Comparison of ENCODE assay signal across 17 cellular contexts in the genomic region with DNA sequence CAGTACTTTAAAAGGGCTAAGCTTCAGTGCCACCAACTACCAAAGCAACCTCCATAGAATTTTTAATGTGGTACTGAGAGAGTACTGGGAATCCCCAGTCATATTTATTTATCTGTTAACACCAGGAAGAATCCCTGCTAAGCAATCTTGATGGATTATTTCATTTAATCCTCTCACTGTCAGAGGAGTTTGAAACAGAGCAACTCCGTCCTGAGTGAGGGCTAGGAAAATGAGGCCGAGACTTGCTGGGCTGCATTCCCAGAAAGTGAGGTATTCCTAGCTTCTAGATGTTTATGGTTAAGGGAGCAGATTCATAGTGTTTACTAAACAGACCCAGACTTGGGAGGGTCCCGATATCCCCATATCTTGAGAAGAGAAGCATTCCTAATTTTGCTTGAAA. TPM values are rescaled to one million over a fixed set of nuclear protein-coding genes. Genes with fewer than 3 reads are reported as not detected.
DNase-seq lines count a peak whose midpoint lies in the region; ATAC-seq, FAIRE-seq and TF ChIP-seq lines count a peak whose summit lies in the region.
"Had no signal": no experiment of that assay in that cellular context is flagged by ENCODE, and none has a peak within 500 bp of the region (broad histone marks: within the 10 kb centered on the region; RNA-seq: fewer than 3 reads in every experiment).

No MANE protein-coding gene starts in this region.

- H3K4me3 ChIP-seq in GM23338 = no peak overlapping the region
- H3K4me3 ChIP-seq in adipocyte (ENCODE audit: low read length) = peak overlapping the region; percentile 55
- H3K4me3 ChIP-seq in gastroesophageal sphincter = no peak overlapping the region
- H3K4me3 ChIP-seq in rectal smooth muscle tissue (ENCODE audit: low read length) = no peak overlapping the region
- H3K4me3 ChIP-seq in small intestine (ENCODE audit: low read depth in 1 of 2, low read length in 2 of 2) = no peak overlapping the region
- no peak overlapping the region for H3K4me3 ChIP-seq in foreskin fibroblast (ENCODE audit: low read depth in 1 of 2, low read length in 2 of 2)

- H3K36me3 Mint-ChIP-seq in GM23338 (ENCODE audit: low read depth) = peaks cover 71% of the 10 kb centered on the region

- 17 to 19% methylated on average over 2 to 3 of the region's 3 CpGs for WGBS in gastroesophageal sphincter (ENCODE audit: low coverage in 1 of 2), 2 donors
- 29 to 36% (median 32%) methylated on average over 3 of the region's 3 CpGs for WGBS in small intestine, 3 donors

- H3K27ac ChIP-seq in GM23338 (ENCODE audit: low read depth) = peak overlapping the region; percentile 39; the same call in 1 of the 2 replicates
- H3K27ac ChIP-seq in gastroesophageal sphincter = peak overlapping the region; percentile 66 to 76 (median 70)
- peak overlapping the region; percentile 64 for H3K27ac ChIP-seq in rectal smooth muscle tissue (ENCODE audit: low read depth, low read length)
- H3K27ac ChIP-seq in small intestine (ENCODE audit: low read depth in 1 of 2, low read length in 1 of 2) = peak overlapping the region in 1 of 2 donors; percentile 85

- peaks cover 5% of the 10 kb centered on the region for H3K27me3 Mint-ChIP-seq in GM23338 (ENCODE audit: insufficient read depth, low read depth, poor library complexity)

- no peak overlapping the region for H2AFZ ChIP-seq in GM23338

- H3F3A ChIP-seq in GM23338 (replicated peaks; ENCODE audit: low read depth) = no peaks in the 10 kb centered on the region

- no peak for TF ChIP-seq CTCF in GM23338 (conservative IDR thresholded peaks at IDR 0.05; ENCODE audit: low read depth in 2 of 2)
- TF ChIP-seq CTCF in gastroesophageal sphincter (IDR thresholded peaks at IDR 0.05) = no peak
- TF ChIP-seq CTCF in foreskin fibroblast (IDR thresholded peaks at IDR 0.05; ENCODE audit: low read depth, low read length) = no peak

- peaks cover 30% of the 10 kb centered on the region for H3K4me1 Mint-ChIP-seq in GM23338

- H3K9me3 ChIP-seq in adipocyte (ENCODE audit: control insufficient read depth, low read length) = peaks cover 10% of the 10 kb centered on the region
- H3K9me3 ChIP-seq in gastroesophageal sphincter = peaks cover 0 to 11% (median 0%) of the 10 kb centered on the region in 3 donors
- no peaks in the 10 kb centered on the region for H3K9me3 ChIP-seq in small intestine (ENCODE audit: control insufficient read depth, low read depth)

- H3K36me3 ChIP-seq in GM23338 (ENCODE audit: insufficient read depth) (no peaks in the 10 kb centered on the region; the same call in 1 of the 2 replicates), adipocyte (ENCODE audit: control insufficient read depth, insufficient read depth, low read length, severe bottlenecking) (no peaks in the 10 kb centered on the region), gastroesophageal sphincter (no peaks in the 10 kb centered on the region), rectal smooth muscle tissue (ENCODE audit: control insufficient read depth, insufficient read depth, low read length) (no peaks in the 10 kb centered on the region), small intestine (ENCODE audit: control insufficient read depth in 2 of 2, insufficient read depth in 2 of 2, low read length in 2 of 2) (no peaks in the 10 kb centered on the region)

- TF ChIP-seq EP300 in gastroesophageal sphincter (IDR thresholded peaks at IDR 0.05) = no peak

- peak; percentile 22 for DNase-seq in GM23338 (ENCODE audit: low spot score)
- DNase-seq in adipocyte (ENCODE audit: low read depth) = no peak
- DNase-seq in NCI-H1436 (lab: John Stamatoyannopoulos, UW) = no peak
- DNase-seq in small intestine = no peak
- no peak for DNase-seq in foreskin fibroblast
- DNase-seq: activated T-cell treated with anti-CD3 and anti-CD28 coated beads, Interleukin-2, amount 50 U/mL, for 48 hours; effector memory CD8-positive, alpha-beta T cell; EL; NCI-H1092 treated with DMSO at 0.1 percent for 48 hours; NCI-H2227 treated with DMSO at 0.1 percent for 48 hours; stimulated activated CD4-positive, alpha-beta T cell treated with anti-CD3 and anti-CD28 coated beads, Interleukin-1b, Interleukin-23, amount 100 ng/mL, for 48 hours had no signal

- no peaks in the 10 kb centered on the region for H3K27me3 ChIP-seq in GM23338 (ENCODE audit: insufficient read depth)
- no peaks in the 10 kb centered on the region for H3K27me3 ChIP-seq in adipocyte (replicated peaks; ENCODE audit: control insufficient read depth, insufficient read depth, low read length)
- no peaks in the 10 kb centered on the region for H3K27me3 ChIP-seq in gastroesophageal sphincter
- no peaks in the 10 kb centered on the region for H3K27me3 ChIP-seq in rectal smooth muscle tissue (ENCODE audit: control insufficient read depth, insufficient read depth, low read length)
- no peaks in the 10 kb centered on the region for H3K27me3 ChIP-seq in small intestine (ENCODE audit: control insufficient read depth in 2 of 2, insufficient read depth in 2 of 2, low read length in 2 of 2)

- peaks cover 17% of the 10 kb centered on the region for H3K4me1 ChIP-seq in GM23338 (ENCODE audit: insufficient read depth)
- H3K4me1 ChIP-seq in adipocyte (ENCODE audit: control insufficient read depth, insufficient read depth, low read length) = peaks cover 11% of the 10 kb centered on the region
- H3K4me1 ChIP-seq in gastroesophageal sphincter = peaks cover 0 to 13% (median 0%) of the 10 kb centered on the region in 3 donors
- peaks cover 4% of the 10 kb centered on the region for H3K4me1 ChIP-seq in rectal smooth muscle tissue (ENCODE audit: control insufficient read depth, insufficient read depth, low read length)
- H3K4me1 ChIP-seq in small intestine (ENCODE audit: control insufficient read depth in 2 of 2, insufficient read depth in 1 of 2, low read depth in 1 of 2, low read length in 1 of 2) = no peaks in the 10 kb centered on the region

- H3K9ac ChIP-seq in adipocyte (ENCODE audit: low read length) (no peak overlapping the region), rectal smooth muscle tissue (ENCODE audit: low read length) (no peak overlapping the region)

- no peak overlapping the region for H3K4me3 Mint-ChIP-seq in GM23338
- H3K4me3 Mint-ChIP-seq: effector memory CD8-positive, alpha-beta T cell had no signal

- ATAC-seq in GM23338 = no peak; the same call in 1 of the 3 replicates
- ATAC-seq in gastroesophageal sphincter = peak; percentile 32
- ATAC-seq in HG02759 (IDR thresholded peaks at IDR 0.05; ENCODE audit: unreplicated experiment) = no peak
- ATAC-seq: effector memory CD8-positive, alpha-beta T cell had no signal

- H3K9me3 Mint-ChIP-seq in GM23338 = peaks cover 81% of the 10 kb centered on the region

- H3K27ac Mint-ChIP-seq in GM23338 = peak overlapping the region; percentile 54; the same call in 1 of the 2 replicates
- H3K27ac Mint-ChIP-seq: effector memory CD8-positive, alpha-beta T cell had no signal

- peak overlapping the region; percentile 1; the same call in 1 of the 2 replicates for H3K4me2 ChIP-seq in GM23338

- H3K79me2 ChIP-seq in GM23338 (replicated peaks; ENCODE audit: insufficient read depth) = no peaks in the 10 kb centered on the region

- no peaks in the 10 kb centered on the region for H4K20me1 ChIP-seq in GM23338 (replicated peaks; ENCODE audit: insufficient read depth)

- no peaks in the 10 kb centered on the region for H3K9me2 ChIP-seq in GM23338 (ENCODE audit: insufficient read depth)

- no peak for TF ChIP-seq POLR2A in gastroesophageal sphincter (IDR thresholded peaks at IDR 0.05)

- FAIRE-seq in small intestine (lab: Jason Lieb, UNC) = no peak

TF ChIP-seq in GM23338, 12 proteins besides CTCF, POLR2A, EP300 and RAD21 (continues in another document):
- TF ChIP-seq EZH2 (IDR thresholded peaks at IDR 0.05; ENCODE audit: low read depth, unreplicated experiment) = no peak
- TF ChIP-seq CREB1 (CRISPR knock-in tag; IDR thresholded peaks at IDR 0.05; ENCODE audit: low read depth) = no peak
- no peak for TF ChIP-seq POLR2AphosphoS5 (IDR thresholded peaks at IDR 0.05; ENCODE audit: low read depth)
- no peak for TF ChIP-seq ZNF331 (CRISPR knock-in tag; IDR thresholded peaks at IDR 0.05; ENCODE audit: low read depth)

RNA-seq across cellular contexts. Expression of a gene that starts 28.8 kb away (rescaled TPM):
- not detected in 2 replicates for total RNA-seq in GM23338 (2014; rRNA removed; shearing (Covaris generic))
- polyA plus RNA-seq in GM23338 (2016; fragmentation: Nextera tagmentation; extraction: Ambion mirVana) (not detected in 2 replicates), small intestine (under 1 TPM in 1 of 3 donors, not detected in 2; 0.04 TPM)
- total RNA-seq in gastroesophageal sphincter = under 1 TPM in 2 of 4 donors, not detected in 2; 0.27 to 0.47 TPM
- total RNA-seq: HT1080, mesenteric fat pad had no signal
- polyA plus RNA-seq: BJ had no signal
